ENCODE assay signal across 19 cellular contexts in genomic region chr9:19411316-19411715, GRCh38. TPM values are rescaled to one million over a fixed set of nuclear protein-coding genes. Genes with fewer than 3 reads are reported as not detected.
DNase-seq lines count a peak whose midpoint lies in the region; ATAC-seq and TF ChIP-seq lines count a peak whose summit lies in the region.
"Had no signal": no experiment of that assay in that cellular context is flagged by ENCODE, and none has a peak within 500 bp of the region (broad histone marks: within the 10 kb centered on the region; RNA-seq: fewer than 3 reads in every experiment).

No MANE protein-coding gene starts in this region.

- TF ChIP-seq CTCF in BJ (IDR thresholded peaks at IDR 0.05; ENCODE audit: insufficient read depth, low read depth, low read length), result no peak
- TF ChIP-seq CTCF in cardiac fibroblast (IDR thresholded peaks at IDR 0.05; ENCODE audit: low read depth, low read length), result no peak
- no peak for TF ChIP-seq CTCF in nephron progenitor cell (IDR thresholded peaks at IDR 0.05)

- H3K4me3 Mint-ChIP-seq in nephron progenitor cell, result peak overlapping the region; percentile 39
- H3K4me3 Mint-ChIP-seq: activated CD4-positive, alpha-beta T cell treated with anti-CD3 and anti-CD28 coated beads, Interleukin-2, amount 10 ng/mL, durations not matched to agents 7 days and 5 days; activated naive CD8-positive, alpha-beta T cell treated with anti-CD3 and anti-CD28 coated beads, Interleukin-2, amount 10 ng/mL, durations not matched to agents 7 days and 5 days; H9 had no signal

- peaks cover 11% of the 10 kb centered on the region for H3K9me3 Mint-ChIP-seq in nephron progenitor cell
- H3K9me3 Mint-ChIP-seq: activated CD4-positive, alpha-beta T cell treated with anti-CD3 and anti-CD28 coated beads, Interleukin-2, amount 10 ng/mL, durations not matched to agents 7 days and 5 days; H9 had no signal

- DNase-seq in BJ (ENCODE audit: low read depth) (peak; percentile 27), HCEC 1CT (peak; percentile 7), cardiac fibroblast (ENCODE audit: low read depth in 2 of 2) (peak; percentile 47 to 61), nephron progenitor cell (no peak), epidermal melanocyte (ENCODE audit: insufficient read length, low spot score) (no peak)
- no peak for DNase-seq in activated CD4-positive, alpha-beta T cell treated with anti-CD3 and anti-CD28 coated beads for 1 hour
- DNase-seq: activated CD4-positive, alpha-beta T cell treated with anti-CD3 and anti-CD28 coated beads, Interleukin-2, amount 10 ng/mL, durations not matched to agents 7 days and 5 days; activated naive CD8-positive, alpha-beta T cell treated with anti-CD3 and anti-CD28 coated beads, Interleukin-2, amount 10 ng/mL, durations not matched to agents 7 days and 5 days; DMS79 treated with DMSO at 0.1 percent for 48 hours; H9; kidney; NCI-H1417 treated with DMSO at 0.1 percent for 48 hours; NCI-H69; sigmoid colon had no signal

- peaks cover 40% of the 10 kb centered on the region for H3K36me3 Mint-ChIP-seq in nephron progenitor cell (ENCODE audit: low read depth)

- H3K27me3 ChIP-seq in BJ (ENCODE audit: control insufficient read depth, insufficient read depth, low read length), result no peaks in the 10 kb centered on the region
- H3K27me3 ChIP-seq: body of pancreas, foreskin keratinocyte, sigmoid colon had no signal

- H3K4me1 Mint-ChIP-seq in nephron progenitor cell, result peaks cover 15% of the 10 kb centered on the region

- no peak overlapping the region for H3K27ac Mint-ChIP-seq in nephron progenitor cell
- H3K27ac Mint-ChIP-seq: activated CD4-positive, alpha-beta T cell treated with anti-CD3 and anti-CD28 coated beads, Interleukin-2, amount 10 ng/mL, durations not matched to agents 7 days and 5 days; activated naive CD8-positive, alpha-beta T cell treated with anti-CD3 and anti-CD28 coated beads, Interleukin-2, amount 10 ng/mL, durations not matched to agents 7 days and 5 days; H9 had no signal

- POLR2A ChIA-PET in BJ (lab: Charles Lee), result no interaction called here

- ATAC-seq in HG03196 (IDR thresholded peaks at IDR 0.05; ENCODE audit: unreplicated experiment) (no peak), HG03280 (IDR thresholded peaks at IDR 0.05; ENCODE audit: unreplicated experiment) (no peak)
- ATAC-seq: body of pancreas, foreskin keratinocyte had no signal

- peaks cover 24% of the 10 kb centered on the region for H3K27me3 Mint-ChIP-seq in nephron progenitor cell (ENCODE audit: low read depth, poor library complexity)

- H3K4me3 ChIP-seq in BJ (ENCODE audit: low read depth, low read length) (no peak overlapping the region), cardiac fibroblast (replicated peaks in 1 of 2; ENCODE audit: low read depth in 2 of 2, low read length in 2 of 2) (no peak overlapping the region)
- H3K4me3 ChIP-seq: body of pancreas, coronary artery, sigmoid colon had no signal

- H3K36me3 ChIP-seq in BJ (ENCODE audit: control insufficient read depth, insufficient read depth, low read length), result no peaks in the 10 kb centered on the region
- H3K36me3 ChIP-seq: sigmoid colon had no signal

- CTCF ChIA-PET in BJ (lab: Yijun Ruan, JAX), result interaction anchor here (1.2 kb wide), 1 partner anchor 362 kb away, joined by 3 read pairs; the partner anchor contains the start of gene RRAGA

RNA-seq across cellular contexts. Expression of gene ACER2, which starts 2.5 kb away (rescaled TPM):
- polyA plus RNA-seq in BJ (2011; rRNA removed), result 1.4 and 1.8 TPM in 2 replicates
- polyA minus RNA-seq in BJ (2011; rRNA and poly(A)+ RNA removed), result 2.7 and 2.8 TPM in 2 replicates

RNA-seq across cellular contexts. Expression of gene RPS6, which starts 31.3 kb away (rescaled TPM):
- polyA plus RNA-seq in BJ (2011; rRNA removed), result 2,388 and 3,035 TPM in 2 replicates
- 214 and 343 TPM in 2 replicates for polyA minus RNA-seq in BJ (2011; rRNA and poly(A)+ RNA removed)

Comparison
In these comparisons a context has a peak if more than half of its experiments do, and no peak if none do; other contexts are left out.
1. DNase-seq: peak in BJ (single experiment), HCEC 1CT (single experiment) and cardiac fibroblast (2 of 2); none in nephron progenitor cell (single experiment), epidermal melanocyte (single experiment) and activated CD4-positive, alpha-beta T cell treated with anti-CD3 and anti-CD28 coated beads for 1 hour (single experiment).